ENCODE assay signal across 39 cellular contexts in the genomic region with DNA sequence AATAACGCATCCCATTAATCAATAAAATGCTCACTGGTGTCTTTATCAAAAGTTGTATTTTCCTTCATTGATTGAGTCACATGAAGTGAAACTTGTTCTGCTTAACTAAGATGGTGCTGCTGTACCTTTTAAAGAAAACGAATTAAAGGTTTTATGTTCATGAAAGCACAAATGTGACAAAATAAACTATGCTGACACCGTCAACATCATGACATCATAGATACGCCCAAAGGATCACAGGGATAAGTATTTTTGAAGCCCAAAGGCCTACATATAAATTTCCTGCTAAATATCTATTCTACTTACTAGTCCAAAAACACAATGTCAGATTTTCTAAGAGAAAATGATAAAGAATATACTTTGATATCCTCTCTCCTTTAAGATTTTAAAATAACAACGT.
"Had no signal": no experiment of that assay in that cellular context is flagged by ENCODE, and none has a peak within 500 bp of the region (broad histone marks: within the 10 kb centered on the region; RNA-seq: fewer than 3 reads in every experiment).

No MANE protein-coding gene starts in this region.

- H3K4me1 ChIP-seq: ascending aorta, breast epithelium had no signal

- H3K9me3 ChIP-seq: adrenal gland, ascending aorta, body of pancreas, breast epithelium had no signal

- H3K4me3 ChIP-seq: adrenal gland, ascending aorta, body of pancreas, breast epithelium, cardiac muscle cell had no signal

- DNase-seq: activated effector memory CD4-positive, alpha-beta T cell treated with anti-CD3 and anti-CD28 coated beads, Interleukin-2, amount 50 U/mL, for 16 hours; activated effector memory CD4-positive, alpha-beta T cell treated with Interleukin-2 at 50 U/mL for 16 hours; activated gamma-delta T cell; activated gamma-delta T cell treated with Interleukin-2 at 50 U/mL for 16 hours; activated naive CD4-positive, alpha-beta T cell; activated naive CD4-positive, alpha-beta T cell treated with anti-CD3 and anti-CD28 coated beads for 36 hours; activated naive CD4-positive, alpha-beta T cell treated with anti-CD3 and anti-CD28 coated beads, Interleukin-2, amount 10 ng/mL, durations not matched to agents 7 days and 5 days; activated naive CD4-positive, alpha-beta T cell treated with anti-CD3 and anti-CD28 coated beads, Interleukin-2, amount 50 U/mL, for 16 hours; activated naive CD4-positive, alpha-beta T cell treated with Interleukin-2 at 50 U/mL for 16 hours; activated naive CD8-positive, alpha-beta T cell treated with anti-CD3 and anti-CD28 coated beads for 36 hours; activated naive CD8-positive, alpha-beta T cell treated with anti-CD3 and anti-CD28 coated beads, Interleukin-2, amount 10 ng/mL, durations not matched to agents 7 days and 5 days; activated naive CD8-positive, alpha-beta T cell treated with anti-CD3 and anti-CD28 coated beads, Interleukin-2, amount 50 U/mL, for 24 hours; activated T-cell treated with anti-CD3 and anti-CD28 coated beads, Interleukin-2, amount 50 U/mL, for 1 hour; activated T-cell treated with anti-CD3 and anti-CD28 coated beads, Interleukin-2, amount 50 U/mL, for 24 hours; activated T-cell treated with anti-CD3 and anti-CD28 coated beads, Interleukin-2, amount 50 U/mL, for 4 hours; activated T-cell treated with anti-CD3 and anti-CD28 coated beads, Interleukin-2, amount 50 U/mL, for 48 hours; activated T-cell treated with anti-CD3 and anti-CD28 coated beads, Interleukin-2, amount 50 U/mL, for 72 hours; adrenal gland; amniotic stem cell; amygdala; anterior cingulate cortex; aorta; body of pancreas; brain microvascular endothelial cell; caudate nucleus; central memory CD4-positive, alpha-beta T cell; cerebellar nuclear complex had no signal

- H3K9me3 Mint-ChIP-seq: activated naive CD4-positive, alpha-beta T cell treated with anti-CD3 and anti-CD28 coated beads for 36 hours; activated naive CD4-positive, alpha-beta T cell treated with anti-CD3 and anti-CD28 coated beads, Interleukin-2, amount 10 ng/mL, durations not matched to agents 7 days and 5 days; activated naive CD8-positive, alpha-beta T cell treated with anti-CD3 and anti-CD28 coated beads, Interleukin-2, amount 10 ng/mL, durations not matched to agents 7 days and 5 days; activated naive CD8-positive, alpha-beta T cell treated with anti-CD3 and anti-CD28 coated beads, Interleukin-2, amount 50 U/mL, for 24 hours; activated T-helper 1 cell treated with anti-CD3 and anti-CD28 coated beads, Interleukin-12 subunit alpha, Interleukin-12 subunit beta, Interleukin-2, Interleukin-4 antibody, amounts not matched to agents 30 ng/mL and 10 ng/mL and 1 ng/mL, durations not matched to agents 14 hours and 24 hours and 36 hours; activated T-helper 17 cell treated with anti-CD3 and anti-CD28 coated beads, Interleukin-2, amount 50 U/mL, for 72 hours had no signal

- FAIRE-seq: bronchial epithelial cell had no signal

- H3K27ac Mint-ChIP-seq: activated naive CD4-positive, alpha-beta T cell treated with anti-CD3 and anti-CD28 coated beads for 36 hours; activated naive CD4-positive, alpha-beta T cell treated with anti-CD3 and anti-CD28 coated beads, Interleukin-2, amount 10 ng/mL, durations not matched to agents 7 days and 5 days; activated naive CD4-positive, alpha-beta T cell treated with anti-CD3 and anti-CD28 coated beads, Interleukin-2, amount 50 U/mL, for 24 hours; activated naive CD4-positive, alpha-beta T cell treated with anti-CD3 and anti-CD28 coated beads, Interleukin-2, amount 50 U/mL, for 72 hours; activated naive CD8-positive, alpha-beta T cell; activated naive CD8-positive, alpha-beta T cell treated with anti-CD3 and anti-CD28 coated beads for 36 hours; activated naive CD8-positive, alpha-beta T cell treated with anti-CD3 and anti-CD28 coated beads, Interleukin-2, amount 10 ng/mL, durations not matched to agents 7 days and 5 days; activated naive CD8-positive, alpha-beta T cell treated with anti-CD3 and anti-CD28 coated beads, Interleukin-2, amount 50 U/mL, for 24 hours; activated T-cell treated with anti-CD3 and anti-CD28 coated beads, Interleukin-2, amount 50 U/mL, for 24 hours; activated T-cell treated with anti-CD3 and anti-CD28 coated beads, Interleukin-2, amount 50 U/mL, for 72 hours; activated T-helper 1 cell treated with anti-CD3 and anti-CD28 coated beads, Interleukin-12 subunit alpha, Interleukin-12 subunit beta, Interleukin-2, Interleukin-4 antibody, amounts not matched to agents 30 ng/mL and 10 ng/mL and 1 ng/mL, durations not matched to agents 14 hours and 24 hours and 36 hours; activated T-helper 2 cell treated with anti-CD3 and anti-CD28 coated beads, Interferon-gamma antibody, Interleukin-2, Interleukin-4, amounts not matched to agents 10 μg/mL and 5 μg/mL and 100 μg/mL, durations not matched to agents 14 hours and 24 hours and 36 hours; brain had no signal

- H3K27me3 Mint-ChIP-seq: activated naive CD4-positive, alpha-beta T cell treated with anti-CD3 and anti-CD28 coated beads, Interleukin-2, amount 10 ng/mL, durations not matched to agents 7 days and 5 days; activated naive CD4-positive, alpha-beta T cell treated with anti-CD3 and anti-CD28 coated beads, Interleukin-2, amount 50 U/mL, for 24 hours; activated naive CD8-positive, alpha-beta T cell; activated naive CD8-positive, alpha-beta T cell treated with anti-CD3 and anti-CD28 coated beads for 36 hours; activated naive CD8-positive, alpha-beta T cell treated with anti-CD3 and anti-CD28 coated beads, Interleukin-2, amount 10 ng/mL, durations not matched to agents 7 days and 5 days; activated naive CD8-positive, alpha-beta T cell treated with anti-CD3 and anti-CD28 coated beads, Interleukin-2, amount 50 U/mL, for 24 hours; activated T-cell treated with anti-CD3 and anti-CD28 coated beads, Interleukin-2, amount 50 U/mL, for 24 hours; activated T-helper 17 cell treated with anti-CD3 and anti-CD28 coated beads, Interleukin-2, amount 50 U/mL, for 72 hours; brain; central memory CD8-positive, alpha-beta T cell had no signal

- H3K36me3 ChIP-seq: adrenal gland, ascending aorta, brain microvascular endothelial cell, breast epithelium, cardiac muscle cell had no signal

- H3K27me3 ChIP-seq: adrenal gland, ascending aorta, body of pancreas, brain microvascular endothelial cell, breast epithelium, cardiac muscle cell had no signal

- ATAC-seq: activated naive CD4-positive, alpha-beta T cell treated with anti-CD3 and anti-CD28 coated beads, Interleukin-2, amount 50 U/mL, for 72 hours; activated naive CD8-positive, alpha-beta T cell treated with anti-CD3 and anti-CD28 coated beads, Interleukin-2, amount 50 U/mL, for 24 hours; activated T-cell treated with anti-CD3 and anti-CD28 coated beads, Interleukin-2, amount 50 U/mL, for 4 hours; activated T-cell treated with anti-CD3 and anti-CD28 coated beads, Interleukin-2, amount 50 U/mL, for 72 hours; activated T-helper 17 cell treated with anti-CD3 and anti-CD28 coated beads, Interleukin-2, amount 50 U/mL, for 72 hours; body of pancreas had no signal

- H3K27ac ChIP-seq: adrenal gland, ascending aorta, body of pancreas, brain microvascular endothelial cell, breast epithelium, cardiac muscle cell had no signal

- H3K4me1 Mint-ChIP-seq: activated naive CD4-positive, alpha-beta T cell treated with anti-CD3 and anti-CD28 coated beads, Interleukin-2, amount 10 ng/mL, durations not matched to agents 7 days and 5 days; activated naive CD8-positive, alpha-beta T cell treated with anti-CD3 and anti-CD28 coated beads, Interleukin-2, amount 10 ng/mL, durations not matched to agents 7 days and 5 days; activated naive CD8-positive, alpha-beta T cell treated with anti-CD3 and anti-CD28 coated beads, Interleukin-2, amount 50 U/mL, for 24 hours; central memory CD8-positive, alpha-beta T cell had no signal

- H3K4me3 Mint-ChIP-seq: activated naive CD4-positive, alpha-beta T cell treated with anti-CD3 and anti-CD28 coated beads for 36 hours; activated naive CD4-positive, alpha-beta T cell treated with anti-CD3 and anti-CD28 coated beads, Interleukin-2, amount 10 ng/mL, durations not matched to agents 7 days and 5 days; activated naive CD4-positive, alpha-beta T cell treated with anti-CD3 and anti-CD28 coated beads, Interleukin-2, amount 50 U/mL, for 24 hours; activated naive CD8-positive, alpha-beta T cell; activated naive CD8-positive, alpha-beta T cell treated with anti-CD3 and anti-CD28 coated beads for 36 hours; activated naive CD8-positive, alpha-beta T cell treated with anti-CD3 and anti-CD28 coated beads, Interleukin-2, amount 10 ng/mL, durations not matched to agents 7 days and 5 days; activated naive CD8-positive, alpha-beta T cell treated with anti-CD3 and anti-CD28 coated beads, Interleukin-2, amount 50 U/mL, for 24 hours; activated T-cell treated with anti-CD3 and anti-CD28 coated beads, Interleukin-2, amount 50 U/mL, for 24 hours; activated T-cell treated with anti-CD3 and anti-CD28 coated beads, Interleukin-2, amount 50 U/mL, for 4 hours; activated T-cell treated with anti-CD3 and anti-CD28 coated beads, Interleukin-2, amount 50 U/mL, for 72 hours; activated T-helper 1 cell treated with anti-CD3 and anti-CD28 coated beads, Interleukin-12 subunit alpha, Interleukin-12 subunit beta, Interleukin-2, Interleukin-4 antibody, amounts not matched to agents 30 ng/mL and 10 ng/mL and 1 ng/mL, durations not matched to agents 14 hours and 24 hours and 36 hours; activated T-helper 17 cell treated with anti-CD3 and anti-CD28 coated beads, Interleukin-2, amount 50 U/mL, for 72 hours; brain; central memory CD8-positive, alpha-beta T cell had no signal
